ENCODE assay signal across 13 cellular contexts in the genomic region with DNA sequence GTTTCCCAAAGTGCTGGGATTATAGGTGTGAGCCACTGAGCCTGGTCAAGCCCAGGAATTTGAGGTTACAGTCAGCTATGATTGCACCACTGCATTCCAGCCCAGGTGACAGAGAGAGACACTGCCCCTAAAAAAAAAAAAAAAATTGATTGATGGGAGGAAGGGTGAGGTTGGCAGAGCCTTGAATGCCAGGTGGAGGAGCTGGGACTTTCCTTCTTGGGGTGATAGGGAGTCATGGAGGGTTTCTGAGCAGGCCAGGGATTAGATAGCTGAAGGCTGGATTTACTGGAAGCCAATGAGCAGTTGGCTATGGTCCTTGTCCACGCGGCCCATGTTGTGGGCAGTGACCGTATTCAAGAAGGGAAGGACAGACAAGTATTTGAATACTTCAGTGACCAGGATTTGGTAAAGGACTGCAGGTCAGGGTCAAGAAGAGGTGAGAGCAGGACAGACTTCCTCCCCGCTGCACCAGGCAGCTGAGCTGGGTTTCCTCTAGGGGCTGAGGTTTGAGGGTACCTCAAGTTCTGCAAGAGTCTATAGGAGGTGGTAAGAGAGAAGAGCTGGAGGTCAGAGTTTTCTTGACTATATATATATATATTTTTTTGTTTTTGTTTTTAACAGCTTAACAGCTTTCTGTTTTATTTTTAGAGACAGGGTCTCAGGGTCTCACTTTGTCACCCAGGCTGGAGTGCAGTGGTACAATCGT. TPM values are rescaled to one million over a fixed set of nuclear protein-coding genes. Genes with fewer than 3 reads are reported as not detected.
DNase-seq lines count a peak whose midpoint lies in the region; ATAC-seq and TF ChIP-seq lines count a peak whose summit lies in the region.
"Had no signal": no experiment of that assay in that cellular context is flagged by ENCODE, and none has a peak within 500 bp of the region (broad histone marks: within the 10 kb centered on the region; RNA-seq: fewer than 3 reads in every experiment).

No MANE protein-coding gene starts in this region.

- peak overlapping the region; percentile 55 to 68 for H3K4me3 Mint-ChIP-seq in effector memory CD8-positive, alpha-beta T cell
- H3K4me3 Mint-ChIP-seq in T-cell: no peak overlapping the region

- peak; percentile 32 for DNase-seq in Right ventricle myocardium inferior (ENCODE audit: missing footprints)
- no peak for DNase-seq in right atrium auricular region (ENCODE audit: low spot score)
- DNase-seq in Panc1 (ENCODE audit: low read depth, low spot score): no peak
- no peak for DNase-seq in effector memory CD8-positive, alpha-beta T cell
- no peak for DNase-seq in T-cell
- DNase-seq in stimulated activated CD4-positive, alpha-beta T cell treated with anti-CD3 and anti-CD28 coated beads, Interleukin-4, amount 100 ng/mL, for 1 hour: no peak
- DNase-seq: activated CD4-positive, alpha-beta T cell treated with anti-CD3 and anti-CD28 coated beads, Interleukin-2, amount 50 U/mL, for 48 hours; NCI-H510A treated with DMSO at 0.1 percent for 48 hours; SJCRH30 had no signal

- POLR2A ChIA-PET in Panc1 (lab: Charles Lee): no interaction called here
- POLR2A ChIA-PET in T-cell (lab: Charles Lee): interaction anchor here in 1 of 2 donors (0.6 to 1.6 kb wide), 2 partner anchors 8 to 68 kb away, joined by 9 to 11 read pairs; a partner anchor contains a TSS

- in situ Hi-C loops in Panc1 (cut with HindIII; ENCODE audit: low pct_unique_long_range_greater_than_20kb, low sequenced_read_pairs): no loop called here

- H3K9me3 ChIP-seq in right atrium auricular region (no peaks in the 10 kb centered on the region), Panc1 (ENCODE audit: control insufficient read depth, insufficient read depth, low read depth, low read length) (no peaks in the 10 kb centered on the region)
- H3K9me3 ChIP-seq: neutrophil, SJCRH30 had no signal

- BruUV-seq in Panc1 (replicated peaks; lab: Mats Ljungman, UMichigan): TSS peak; percentile 52

- H3K4me3 ChIP-seq in right atrium auricular region (no peak overlapping the region), Panc1 (ENCODE audit: low read depth in 2 of 2, low read length in 2 of 2) (no peak overlapping the region)
- H3K4me3 ChIP-seq: coronary artery, SJCRH30 had no signal

- peaks cover 15% of the 10 kb centered on the region in 2 donors for H3K4me1 Mint-ChIP-seq in effector memory CD8-positive, alpha-beta T cell (ENCODE audit: low read depth in 2 of 2)
- peaks cover 7 to 10% (median 9%) of the 10 kb centered on the region in 3 donors for H3K4me1 Mint-ChIP-seq in T-cell

- H3K27ac ChIP-seq in right atrium auricular region: no peak overlapping the region
- H3K27ac ChIP-seq in Panc1 (ENCODE audit: low read length): no peak overlapping the region
- H3K27ac ChIP-seq: coronary artery, neutrophil, SJCRH30 had no signal

- H3K27ac Mint-ChIP-seq in effector memory CD8-positive, alpha-beta T cell: peak overlapping the region; percentile 79 to 88
- H3K27ac Mint-ChIP-seq in T-cell: peak overlapping the region in 1 of 2 donors; percentile 13

- H3K36me3 Mint-ChIP-seq in effector memory CD8-positive, alpha-beta T cell (ENCODE audit: insufficient read depth): peaks cover 85% of the 10 kb centered on the region
- H3K36me3 Mint-ChIP-seq in T-cell: peaks cover 19% of the 10 kb centered on the region

- no peaks in the 10 kb centered on the region for H3K4me1 ChIP-seq in right atrium auricular region
- H3K4me1 ChIP-seq in Panc1 (ENCODE audit: control insufficient read depth, insufficient read depth, low read length): 0 out of 2 replicates have a peak, but pooled peaks cover 2% of the 10 kb centered on the region
- H3K4me1 ChIP-seq: SJCRH30 had no signal

- H3K36me3 ChIP-seq in right atrium auricular region (peaks cover 16% of the 10 kb centered on the region), Panc1 (ENCODE audit: control insufficient read depth, insufficient read depth, low read length) (peaks cover 2% of the 10 kb centered on the region; the same call in 1 of the 2 replicates)
- H3K36me3 ChIP-seq: SJCRH30 had no signal

- no peaks in the 10 kb centered on the region for H3K27me3 Mint-ChIP-seq in effector memory CD8-positive, alpha-beta T cell
- H3K27me3 Mint-ChIP-seq in T-cell: no peaks in the 10 kb centered on the region

- CTCF ChIA-PET in Panc1 (lab: Charles Lee): interaction anchor here (0.9 kb wide), 1 partner anchor 8 kb away, joined by 4 read pairs; no protein-coding TSS in a partner anchor
- CTCF ChIA-PET in T-cell (lab: Charles Lee): interaction anchor here in 1 of 2 donors (0.5 to 1.7 kb wide), 8 partner anchors 9 to 152 kb away, joined by 3 to 9 read pairs (median 4); a partner anchor contains a TSS

- no peaks in the 10 kb centered on the region for H3K9me3 Mint-ChIP-seq in effector memory CD8-positive, alpha-beta T cell
- no peaks in the 10 kb centered on the region for H3K9me3 Mint-ChIP-seq in T-cell

- ATAC-seq in Right ventricle myocardium inferior (no peak), Panc1 (no peak), HG02571 (IDR thresholded peaks at IDR 0.05; ENCODE audit: unreplicated experiment) (no peak), HG03565 (IDR thresholded peaks at IDR 0.05; ENCODE audit: unreplicated experiment) (no peak), T-cell (replicated peaks in 1 of 4) (no peak)
- peak; percentile 79 for ATAC-seq in effector memory CD8-positive, alpha-beta T cell (replicated peaks)

- intact Hi-C loops in Right ventricle myocardium inferior (cut with DNase I) (no loop called here), Panc1 (cut with micrococcal nuclease; ENCODE audit: unreplicated experiment) (no loop called here)

- TF ChIP-seq CTCF in right atrium auricular region (IDR thresholded peaks at IDR 0.05) (no peak), Panc1 (IDR thresholded peaks at IDR 0.05) (no peak)

- H3K27me3 ChIP-seq in right atrium auricular region (no peaks in the 10 kb centered on the region), Panc1 (ENCODE audit: control insufficient read depth, insufficient read depth, low read length) (no peaks in the 10 kb centered on the region)
- H3K27me3 ChIP-seq: neutrophil, SJCRH30 had no signal

RNA-seq across cellular contexts. Expression of a gene that starts 6.9 kb away (rescaled TPM):
- total RNA-seq in Right ventricle myocardium inferior (0.30 TPM), right atrium auricular region (under 1 TPM in 1 of 2 donors, not detected in 1; 0.55 TPM), Panc1 (2021; ENCODE audit: unreplicated experiment) (2.8 TPM), T-cell (under 1 TPM; 0.47 to 0.79 (median 0.53) TPM)
- polyA plus RNA-seq in Panc1 (2012; ENCODE audit: insufficient read length): 4.8 TPM

RNA-seq across cellular contexts. Expression of a gene that starts 9.0 kb away (rescaled TPM):
- total RNA-seq in Right ventricle myocardium inferior: 8.6 TPM
- 10 to 100 TPM; 15.2 to 24.4 TPM for total RNA-seq in right atrium auricular region
- 136 TPM for total RNA-seq in Panc1 (2021; ENCODE audit: unreplicated experiment)
- 279 TPM for polyA plus RNA-seq in Panc1 (2012; ENCODE audit: insufficient read length)
- total RNA-seq in T-cell: 10 to 100 TPM in 1 of 5 donors, 1 to 10 TPM in 4; 4.2 to 11.0 (median 5.9) TPM

RNA-seq across cellular contexts. Expression of a gene that starts 9.9 kb away (rescaled TPM):
- total RNA-seq in Right ventricle myocardium inferior (0.38 TPM), right atrium auricular region (1 to 10 TPM in 1 of 2 donors, under 1 TPM in 1; 0.22 to 1.7 TPM), Panc1 (2021; ENCODE audit: unreplicated experiment) (19.5 TPM), T-cell (1 to 10 TPM in 1 of 5 donors, under 1 TPM in 4; 0.20 to 1.1 (median 0.59) TPM)
- polyA plus RNA-seq in Panc1 (2012; ENCODE audit: insufficient read length): 20.4 TPM

RNA-seq across cellular contexts. Expression of a gene that starts 27.9 kb away (rescaled TPM):
- 70.1 TPM for total RNA-seq in Right ventricle myocardium inferior
- 10 to 100 TPM; 75.9 to 86.3 TPM for total RNA-seq in right atrium auricular region
- total RNA-seq in Panc1 (2021; ENCODE audit: unreplicated experiment): 62.8 TPM
- polyA plus RNA-seq in Panc1 (2012; ENCODE audit: insufficient read length): 86.5 TPM
- 10 to 100 TPM; 32.9 to 56.6 (median 53.1) TPM for total RNA-seq in T-cell

RNA-seq across cellular contexts. Expression of a gene that starts 29.7 kb away (rescaled TPM):
- total RNA-seq in Right ventricle myocardium inferior: 0.65 TPM
- under 1 TPM in 1 of 2 donors, not detected in 1; 0.90 TPM for total RNA-seq in right atrium auricular region
- 1.3 TPM for total RNA-seq in Panc1 (2021; ENCODE audit: unreplicated experiment)
- 1.3 TPM for polyA plus RNA-seq in Panc1 (2012; ENCODE audit: insufficient read length)
- total RNA-seq in T-cell: 10 to 100 TPM in 2 of 5 donors, 1 to 10 TPM in 3; 3.9 to 11.8 (median 8.1) TPM

Comparison
In these comparisons a context has a peak if more than half of its experiments do, and no peak if none do; other contexts are left out.
1. H3K4me3 Mint-ChIP-seq: peak in effector memory CD8-positive, alpha-beta T cell (2 of 2); none in T-cell (0 of 3).